19 cellular contexts compared by ENCODE assay signal in the genomic region with DNA sequence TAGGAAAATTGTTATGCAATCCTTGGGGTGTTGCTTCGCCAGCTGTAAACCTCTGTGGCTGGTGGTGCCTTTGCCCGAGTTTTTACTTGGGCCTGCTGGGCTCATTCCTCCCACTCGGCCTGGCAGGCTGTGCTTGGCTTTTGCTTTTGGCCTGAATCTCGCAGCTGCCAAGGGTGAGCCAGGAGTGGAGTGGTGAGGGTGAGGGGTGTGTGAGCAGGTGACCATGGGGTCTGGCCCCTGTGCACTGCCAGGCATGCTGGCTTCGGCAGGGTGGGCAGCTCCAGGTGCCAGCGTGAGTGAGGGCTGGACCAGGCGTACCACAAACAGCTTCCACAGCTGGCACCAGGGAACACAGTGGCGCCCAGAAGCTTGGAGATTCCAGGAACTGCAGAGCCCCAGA. TPM values are rescaled to one million over a fixed set of nuclear protein-coding genes. Genes with fewer than 3 reads are reported as not detected.
A peak's percentile ranks its signal among the peaks of the same experiment; 100 is the strongest.
DNase-seq lines count a peak whose midpoint lies in the region; ATAC-seq and TF ChIP-seq lines count a peak whose summit lies in the region.
"Had no signal": no experiment of that assay in that cellular context is flagged by ENCODE, and none has a peak within 500 bp of the region (broad histone marks: within the 10 kb centered on the region; RNA-seq: fewer than 3 reads in every experiment).

No MANE protein-coding gene starts in this region.

- TF ChIP-seq CTCF in RWPE1 (conservative IDR thresholded peaks at IDR 0.05; ENCODE audit: low read depth): no peak
- no peak for TF ChIP-seq CTCF in left ventricle myocardium inferior (IDR thresholded peaks at IDR 0.05; ENCODE audit: borderline replicate concordance)
- TF ChIP-seq CTCF in hepatocyte (IDR thresholded peaks at IDR 0.05; ENCODE audit: poor library complexity): no peak
- no peak for TF ChIP-seq CTCF in ovary (IDR thresholded peaks at IDR 0.05)

- H3K4me1 ChIP-seq in BLaER1 (peaks cover 42% of the 10 kb centered on the region), left ventricle myocardium inferior (peaks cover 24% of the 10 kb centered on the region), hepatocyte (ENCODE audit: insufficient read depth) (no peaks in the 10 kb centered on the region), ovary (ENCODE audit: insufficient read depth) (no peaks in the 10 kb centered on the region)
- H3K4me1 ChIP-seq: Peyer's patch had no signal

- H3K27me3 ChIP-seq in BLaER1 (no peaks in the 10 kb centered on the region), left ventricle myocardium inferior (ENCODE audit: low read depth) (no peaks in the 10 kb centered on the region), hepatocyte (no peaks in the 10 kb centered on the region), ovary (no peaks in the 10 kb centered on the region)
- H3K27me3 ChIP-seq: Peyer's patch had no signal

- peaks cover 4% of the 10 kb centered on the region for H3K79me2 ChIP-seq in hepatocyte

- peak overlapping the region; percentile 66; the same call in 1 of the 2 replicates for H3K9ac ChIP-seq in BLaER1

- H3K9me2 ChIP-seq in hepatocyte (replicated peaks; ENCODE audit: insufficient read depth): no peaks in the 10 kb centered on the region

- H4K20me1 ChIP-seq in BLaER1 (no peaks in the 10 kb centered on the region), hepatocyte (ENCODE audit: insufficient read depth, poor library complexity, severe bottlenecking) (no peaks in the 10 kb centered on the region)

- POLR2A ChIA-PET in RWPE1 (lab: Yijun Ruan, JAX; ENCODE audit: low non-redundant PET): no interaction called here

- peak; percentile 38 for ATAC-seq in sciatic nerve

- no peak for TF ChIP-seq POLR2A in ovary (IDR thresholded peaks at IDR 0.05)

- CTCF ChIA-PET in RWPE1 (lab: Yijun Ruan, JAX): interaction anchor here (0.7 kb wide), 1 partner anchor 260 kb away, joined by 4 read pairs; the partner anchor contains the start of gene ZFYVE16

- 97% methylated on average over 8 of the region's 8 CpGs for WGBS in hepatocyte (ENCODE audit: low lambda C conversion rate, missing lambda C conversion rate)
- WGBS in ovary, 3 donors: 78 to 84% (median 83%) methylated on average over 8 of the region's 8 CpGs

- H3K4me3 ChIP-seq in BLaER1 (0 out of 2 replicates have a peak overlapping the region, but pooled peaks have one; percentile 62), left ventricle myocardium inferior (no peak overlapping the region), hepatocyte (no peak overlapping the region), ovary (no peak overlapping the region)
- H3K4me3 ChIP-seq: GM23338 had no signal

- intact Hi-C loops in left ventricle myocardium inferior (cut with micrococcal nuclease): no loop called here
- intact Hi-C loops in sciatic nerve (cut with DNase I): no loop called here
- intact Hi-C loops in ovary (cut with DNase I): no loop called here

- no peak overlapping the region for H2AFZ ChIP-seq in hepatocyte
- H2AFZ ChIP-seq: GM23338 had no signal

- H3K4me2 ChIP-seq in BLaER1: peak overlapping the region; percentile 98
- no peak overlapping the region for H3K4me2 ChIP-seq in hepatocyte
- H3K4me2 ChIP-seq: GM23338 had no signal

- TF ChIP-seq EP300 in ovary (IDR thresholded peaks at IDR 0.05): no peak

- H3K9me3 ChIP-seq in BLaER1 (no peaks in the 10 kb centered on the region), left ventricle myocardium inferior (replicated peaks) (no peaks in the 10 kb centered on the region), hepatocyte (ENCODE audit: low read depth) (no peaks in the 10 kb centered on the region), ovary (no peaks in the 10 kb centered on the region)
- H3K9me3 ChIP-seq: Peyer's patch had no signal

- H3K27ac ChIP-seq in BLaER1: peak overlapping the region; percentile 80
- H3K27ac ChIP-seq in RWPE1: peak overlapping the region; percentile 19
- peak overlapping the region; percentile 20 for H3K27ac ChIP-seq in left ventricle myocardium inferior (replicated peaks)
- H3K27ac ChIP-seq in hepatocyte: no peak overlapping the region
- no peak overlapping the region for H3K27ac ChIP-seq in ovary
- H3K27ac ChIP-seq: HL-60 had no signal

- peaks cover 65% of the 10 kb centered on the region for H3K36me3 ChIP-seq in BLaER1
- H3K36me3 ChIP-seq in left ventricle myocardium inferior: peaks cover 38% of the 10 kb centered on the region
- H3K36me3 ChIP-seq in hepatocyte (replicated peaks; ENCODE audit: insufficient read depth, low read depth): no peaks in the 10 kb centered on the region
- H3K36me3 ChIP-seq in ovary: no peaks in the 10 kb centered on the region

- DNase-seq in RWPE1 (ENCODE audit: low spot score): no peak
- DNase-seq in left ventricle myocardium inferior: no peak
- no peak for DNase-seq in sciatic nerve (ENCODE audit: low spot score)
- no peak for DNase-seq in hepatocyte (ENCODE audit: low spot score)
- no peak for DNase-seq in ovary
- DNase-seq in GDM1 (lab: John Stamatoyannopoulos, UW): no peak
- no peak for DNase-seq in glomerular visceral epithelial cell (ENCODE audit: extremely low spot score)
- DNase-seq: Calu3; CD4-positive, alpha-beta T cell; KBM-7; NCI-H1105; NCI-H1694 treated with DMSO at 0.1 percent for 48 hours; NCI-H446 treated with DMSO at 0.1 percent for 48 hours; NCI-H774; SIG-M5 had no signal

RNA-seq across cellular contexts. Expression of gene DHFR, which starts 12.6 kb away (rescaled TPM):
- 8.4 TPM for total RNA-seq in left ventricle myocardium inferior
- total RNA-seq in sciatic nerve: 13.3 TPM
- 20.8 and 26.5 TPM in 2 replicates for total RNA-seq in hepatocyte
- 6.5 and 7.9 TPM in 2 replicates for polyA plus RNA-seq in hepatocyte
- 10 to 100 TPM in 2 of 7 donors, 1 to 10 TPM in 5; 2.4 to 12.4 (median 8.6) TPM for total RNA-seq in ovary
- polyA plus RNA-seq in ovary: 10 to 100 TPM in 1 of 2 donors, 1 to 10 TPM in 1; 6.4 to 17.5 TPM

RNA-seq across cellular contexts. Expression of gene MSH3, which starts 12.9 kb away (rescaled TPM):
- total RNA-seq in left ventricle myocardium inferior (11.0 TPM), sciatic nerve (17.6 TPM), hepatocyte (13.2 and 13.4 TPM in 2 replicates), ovary (10 to 100 TPM; 12.3 to 17.0 (median 14.1) TPM)
- polyA plus RNA-seq in hepatocyte (8.1 TPM in 2 replicates), ovary (1 to 10 TPM; 5.1 to 8.8 TPM)

Comparison
In these comparisons a context has a peak if more than half of its experiments do, and no peak if none do; other contexts are left out.
1. H3K27ac ChIP-seq: peak in BLaER1 (single experiment), RWPE1 (single experiment) and left ventricle myocardium inferior (single experiment); none in hepatocyte (single experiment) and ovary (0 of 2).